Comparison of ENCODE assay signal across 9 cellular contexts in the genomic region with DNA sequence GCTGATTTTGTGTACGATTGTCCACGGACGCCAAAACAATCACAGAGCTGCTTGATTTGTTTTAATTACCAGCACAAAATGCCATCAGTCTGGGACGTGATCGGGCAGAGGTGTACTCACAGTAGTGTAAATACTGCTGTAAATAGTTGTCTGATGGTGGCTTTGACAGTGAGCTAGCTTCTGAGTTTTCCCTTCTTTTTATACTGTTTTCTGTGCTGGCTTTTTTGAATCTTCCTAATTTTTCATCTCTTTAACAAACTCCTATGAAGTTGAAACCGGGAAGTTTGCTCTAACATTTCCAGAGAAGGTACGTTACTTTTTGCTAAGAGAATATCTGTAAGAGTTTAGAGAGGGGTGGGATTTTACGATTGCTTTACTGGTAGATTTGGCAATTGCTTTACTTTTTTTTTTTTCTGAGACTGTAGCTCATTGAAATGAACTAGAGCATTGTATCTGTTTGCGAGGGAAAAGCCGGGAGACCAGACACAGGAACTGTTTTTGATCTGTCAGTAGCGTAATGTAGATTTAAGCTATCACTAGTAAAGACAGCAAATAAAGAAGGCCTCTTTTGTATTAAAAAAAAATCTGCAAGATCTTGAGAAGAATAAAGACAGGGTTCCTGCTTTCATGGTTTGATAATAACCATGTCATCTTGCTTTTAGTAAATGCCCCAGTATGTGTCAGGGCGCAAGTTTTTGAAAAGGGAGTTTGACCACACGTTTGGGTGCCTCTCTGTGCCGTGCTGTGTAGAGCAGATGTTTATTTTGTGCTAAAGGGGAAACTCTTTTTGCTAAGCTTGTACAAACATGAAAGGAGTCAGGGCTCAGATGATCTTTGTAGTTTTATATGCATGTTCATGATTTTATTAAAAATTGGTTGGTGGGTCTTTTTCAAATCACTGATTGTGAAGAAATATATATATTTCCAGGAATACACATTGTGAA. TPM values are rescaled to one million over a fixed set of nuclear protein-coding genes. Genes with fewer than 3 reads are reported as not detected.
DNase-seq lines count a peak whose midpoint lies in the region; ATAC-seq and TF ChIP-seq lines count a peak whose summit lies in the region.
"Had no signal": no experiment of that assay in that cellular context is flagged by ENCODE, and none has a peak within 500 bp of the region (broad histone marks: within the 10 kb centered on the region; RNA-seq: fewer than 3 reads in every experiment).

No MANE protein-coding gene starts in this region.

- intact Hi-C loops in upper lobe of right lung (cut with DNase I) = no loop called here

- H2BK120ac ChIP-seq in trophoblast cell (ENCODE audit: insufficient read depth, low read length, poor library complexity) = no peak overlapping the region

- H4K91ac ChIP-seq in trophoblast cell (ENCODE audit: low read depth, low read length) = no peak overlapping the region

- H3K9me3 ChIP-seq in liver (ENCODE audit: control insufficient read depth in 4 of 4, low read length in 3 of 4) (no peaks in the 10 kb centered on the region), upper lobe of right lung (no peaks in the 10 kb centered on the region), trophoblast cell (ENCODE audit: insufficient read depth, low read depth, low read length) (no peaks in the 10 kb centered on the region)

- H3K4me3 ChIP-seq in astrocyte of the spinal cord (ENCODE audit: low read depth, low read length) (peak overlapping the region; percentile 31), liver (ENCODE audit: low read depth in 1 of 3, low read length in 3 of 3) (peak overlapping the region; percentile 61 to 66 (median 64)), upper lobe of right lung (peak overlapping the region; percentile 25), trophoblast cell (ENCODE audit: low read depth, low read length) (no peak overlapping the region)

- WGBS in liver = 12% methylated on average over 14 of the region's 14 CpGs
- no CpG with 5 or more reads among the region's 14 CpGs for WGBS in trophoblast cell (ENCODE audit: extremely low coverage, insufficient coverage, insufficient read length)

- no peak overlapping the region for H3K4ac ChIP-seq in trophoblast cell (ENCODE audit: low read depth, low read length)

- H3K36me3 ChIP-seq in liver (ENCODE audit: control insufficient read depth in 4 of 4, insufficient read depth in 3 of 4, low read depth in 1 of 4, low read length in 3 of 4) (no peaks in the 10 kb centered on the region), upper lobe of right lung (no peaks in the 10 kb centered on the region), trophoblast cell (ENCODE audit: control insufficient read depth in 1 of 2, insufficient read depth in 2 of 2, low read length in 2 of 2) (no peaks in the 10 kb centered on the region)

- in situ Hi-C loops in astrocyte of the spinal cord (cut with HindIII; ENCODE audit: low sequenced_read_pairs) = no loop called here

- H3K23ac ChIP-seq in trophoblast cell (ENCODE audit: low read length) = no peak overlapping the region

- H2BK12ac ChIP-seq in trophoblast cell (ENCODE audit: low read length) = no peak overlapping the region

- no peak for TF ChIP-seq RAD21 in liver (IDR thresholded peaks at IDR 0.05)

- no peak for TF ChIP-seq CTCF in astrocyte of the spinal cord (IDR thresholded peaks at IDR 0.05; ENCODE audit: low read depth, low read length)
- no peak for TF ChIP-seq CTCF in liver (IDR thresholded peaks at IDR 0.05; ENCODE audit: low read depth, low read length, missing input control)
- TF ChIP-seq CTCF in upper lobe of right lung (IDR thresholded peaks at IDR 0.05) = no peak

- H3K27ac ChIP-seq in liver (ENCODE audit: low read depth in 1 of 2, low read length in 2 of 2) (peak overlapping the region; percentile 75 to 78), upper lobe of right lung (no peak overlapping the region), trophoblast cell (ENCODE audit: low read depth, low read length) (no peak overlapping the region)

- no peak overlapping the region for H2AFZ ChIP-seq in trophoblast cell (ENCODE audit: insufficient read depth, low read length, poor library complexity)

- H2AK5ac ChIP-seq in trophoblast cell (ENCODE audit: low read length) = no peak overlapping the region

- no peak overlapping the region for H4K12ac ChIP-seq in trophoblast cell (ENCODE audit: low read depth, low read length)

- H4K8ac ChIP-seq in trophoblast cell (ENCODE audit: low read depth, low read length) = no peak overlapping the region

- no peaks in the 10 kb centered on the region for H3K27me3 ChIP-seq in liver (ENCODE audit: control insufficient read depth in 4 of 4, insufficient read depth in 4 of 4, low read length in 3 of 4)
- H3K27me3 ChIP-seq in upper lobe of right lung = no peaks in the 10 kb centered on the region
- no peaks in the 10 kb centered on the region for H3K27me3 ChIP-seq in trophoblast cell (ENCODE audit: insufficient read depth, low read length)

- H3K79me1 ChIP-seq in trophoblast cell (ENCODE audit: low read length) = no peaks in the 10 kb centered on the region

- H2BK5ac ChIP-seq in trophoblast cell (ENCODE audit: low read depth, low read length, poor library complexity) = no peak overlapping the region

- no peaks in the 10 kb centered on the region for H3K79me2 ChIP-seq in trophoblast cell (ENCODE audit: control insufficient read depth, insufficient read depth, low read length, poor library complexity)

- no peak overlapping the region for H3K4me2 ChIP-seq in trophoblast cell (ENCODE audit: low read length)

- ATAC-seq in upper lobe of right lung = no peak
- no peak for ATAC-seq in GM19455 (IDR thresholded peaks at IDR 0.05; ENCODE audit: unreplicated experiment)

- DNase-seq in NCI-H1694 treated with DMSO at 0.1 percent for 48 hours (lab: John Stamatoyannopoulos, UW) (peak; percentile 83), NCI-H1694 (lab: John Stamatoyannopoulos, UW) (no peak), astrocyte of the spinal cord (ENCODE audit: low read depth, low spot score) (peak; percentile 17), upper lobe of right lung (no peak), trophoblast cell (no peak), GM19240 (ENCODE audit: insufficient read length, low spot score) (no peak)
- DNase-seq: stimulated activated CD4-positive, alpha-beta T cell treated with anti-CD3 and anti-CD28 coated beads, Interleukin-1b, Interleukin-23, amount 100 ng/mL, for 48 hours had no signal

- H3K18ac ChIP-seq in trophoblast cell (ENCODE audit: low read length) = no peak overlapping the region

- H3K9ac ChIP-seq in liver (ENCODE audit: low read depth in 1 of 2, low read length in 2 of 2) (peak overlapping the region; percentile 57 to 98), trophoblast cell (ENCODE audit: low read length) (no peak overlapping the region)

- no peak overlapping the region for H3K14ac ChIP-seq in trophoblast cell (ENCODE audit: low read length)

- H3K4me1 ChIP-seq in liver (ENCODE audit: control insufficient read depth in 4 of 4, insufficient read depth in 4 of 4, low read length in 3 of 4) (peaks cover 0 to 23% (median 14%) of the 10 kb centered on the region in 4 donors), upper lobe of right lung (no peaks in the 10 kb centered on the region), trophoblast cell (ENCODE audit: control insufficient read depth in 1 of 2, insufficient read depth in 2 of 2, low read length in 2 of 2) (no peaks in the 10 kb centered on the region)

TF ChIP-seq in liver, 16 proteins besides CTCF, POLR2A, EP300 and RAD21 (continues in another document):
- TF ChIP-seq, protein P1, sequence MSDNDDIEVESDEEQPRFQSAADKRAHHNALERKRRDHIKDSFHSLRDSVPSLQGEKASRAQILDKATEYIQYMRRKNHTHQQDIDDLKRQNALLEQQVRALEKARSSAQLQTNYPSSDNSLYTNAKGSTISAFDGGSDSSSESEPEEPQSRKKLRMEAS (IDR thresholded peaks at IDR 0.05) = no peak
- no peak for TF ChIP-seq EGR1 (IDR thresholded peaks at IDR 0.05; ENCODE audit: low read depth in 2 of 2)
- TF ChIP-seq HNF4A (conservative IDR thresholded peaks at IDR 0.05) = peak in 1 of 2 donors; percentile 2
- peak; percentile 26 for TF ChIP-seq SP1 (IDR thresholded peaks at IDR 0.05)
- TF ChIP-seq, protein P2, sequence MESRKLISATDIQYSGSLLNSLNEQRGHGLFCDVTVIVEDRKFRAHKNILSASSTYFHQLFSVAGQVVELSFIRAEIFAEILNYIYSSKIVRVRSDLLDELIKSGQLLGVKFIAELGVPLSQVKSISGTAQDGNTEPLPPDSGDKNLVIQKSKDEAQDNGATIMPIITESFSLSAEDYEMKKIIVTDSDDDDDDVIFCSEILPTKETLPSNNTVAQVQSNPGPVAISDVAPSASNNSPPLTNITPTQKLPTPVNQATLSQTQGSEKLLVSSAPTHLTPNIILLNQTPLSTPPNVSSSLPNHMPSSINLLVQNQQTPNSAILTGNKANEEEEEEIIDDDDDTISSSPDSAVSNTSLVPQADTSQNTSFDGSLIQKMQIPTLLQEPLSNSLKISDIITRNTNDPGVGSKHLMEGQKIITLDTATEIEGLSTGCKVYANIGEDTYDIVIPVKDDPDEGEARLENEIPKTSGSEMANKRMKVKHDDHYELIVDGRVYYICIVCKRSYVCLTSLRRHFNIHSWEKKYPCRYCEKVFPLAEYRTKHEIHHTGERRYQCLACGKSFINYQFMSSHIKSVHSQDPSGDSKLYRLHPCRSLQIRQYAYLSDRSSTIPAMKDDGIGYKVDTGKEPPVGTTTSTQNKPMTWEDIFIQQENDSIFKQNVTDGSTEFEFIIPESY (IDR thresholded peaks at IDR 0.05) = no peak
- no peak for TF ChIP-seq HNF4G (IDR thresholded peaks at IDR 0.05)
- peak; percentile 63 for TF ChIP-seq FOXA2 (IDR thresholded peaks at IDR 0.05)
- peak; percentile 38 for TF ChIP-seq FOXA1 (IDR thresholded peaks at IDR 0.05)

RNA-seq across cellular contexts. Expression of gene FOXP2, which starts 0.7 kb away (rescaled TPM):
- total RNA-seq in liver (1 to 10 TPM; 4.0 to 7.4 TPM), upper lobe of right lung (7.6 TPM)
- polyA plus RNA-seq in liver = 1 to 10 TPM; 1.2 to 7.4 TPM
- 0.11 TPM in 2 replicates for polyA plus RNA-seq in trophoblast cell (2013)

Comparison
In these comparisons a context has a peak if more than half of its experiments do, and no peak if none do; other contexts are left out.
1. DNase-seq: peak in NCI-H1694 treated with DMSO at 0.1 percent for 48 hours (single experiment) and astrocyte of the spinal cord (single experiment); none in NCI-H1694 (single experiment), upper lobe of right lung (single experiment), trophoblast cell (0 of 2) and GM19240 (single experiment).
2. H3K27ac ChIP-seq: peak in liver (2 of 2); none in upper lobe of right lung (single experiment) and trophoblast cell (single experiment).